In genomic region chr1:209095627-209096595, GRCh38 we compare ENCODE assay signal across 10 cellular contexts.
DNase-seq lines count a peak whose midpoint lies in the region; ATAC-seq and TF ChIP-seq lines count a peak whose summit lies in the region.
"Had no signal": no experiment of that assay in that cellular context is flagged by ENCODE, and none has a peak within 500 bp of the region (broad histone marks: within the 10 kb centered on the region; RNA-seq: fewer than 3 reads in every experiment).

No MANE protein-coding gene starts in this region.

- no peak overlapping the region for H3K4me3 ChIP-seq in fibroblast of the aortic adventitia (ENCODE audit: low read depth, low read length)
- H3K4me3 ChIP-seq: tibial artery had no signal

- ATAC-seq in GM21390 (IDR thresholded peaks at IDR 0.05; ENCODE audit: unreplicated experiment) (peak; percentile 50), HG02852 (IDR thresholded peaks at IDR 0.05; ENCODE audit: unreplicated experiment) (no peak), HG02571 (IDR thresholded peaks at IDR 0.05; ENCODE audit: unreplicated experiment) (no peak)

- in situ Hi-C loops in ACHN (cut with HindIII; ENCODE audit: low pct_ligation_motif_present, low pct_unique_long_range_greater_than_20kb, low sequenced_read_pairs): no loop called here
- in situ Hi-C loops in GM13977 (cut with MboI; ENCODE audit: low pct_unique_long_range_greater_than_20kb, low sequenced_read_pairs, unreplicated experiment): no loop called here

- DNase-seq in ACHN (peak; percentile 94), NCI-H524 treated with DMSO at 0.1 percent for 48 hours (lab: John Stamatoyannopoulos, UW) (peak; percentile 25), fibroblast of the aortic adventitia (ENCODE audit: low read depth) (peak; percentile 30), GM13977 (ENCODE audit: low spot score) (no peak), iPS-NIHi11 (ENCODE audit: low spot score) (no peak)
- DNase-seq: activated CD4-positive, alpha-beta T cell treated with anti-CD3 and anti-CD28 coated beads for 4 hours; tibial artery had no signal

- TF ChIP-seq CTCF in fibroblast of the aortic adventitia (IDR thresholded peaks at IDR 0.05; ENCODE audit: insufficient read depth, low read length): no peak
- no peak for TF ChIP-seq CTCF in GM13977 (IDR thresholded peaks at IDR 0.05; ENCODE audit: extremely low read depth, insufficient read depth, missing control alignments)

Comparison
In these comparisons a context has a peak if more than half of its experiments do, and no peak if none do; other contexts are left out.
1. DNase-seq: peak in ACHN (single experiment), NCI-H524 treated with DMSO at 0.1 percent for 48 hours (single experiment) and fibroblast of the aortic adventitia (single experiment); none in GM13977 (single experiment) and iPS-NIHi11 (single experiment).